In the genomic region with DNA sequence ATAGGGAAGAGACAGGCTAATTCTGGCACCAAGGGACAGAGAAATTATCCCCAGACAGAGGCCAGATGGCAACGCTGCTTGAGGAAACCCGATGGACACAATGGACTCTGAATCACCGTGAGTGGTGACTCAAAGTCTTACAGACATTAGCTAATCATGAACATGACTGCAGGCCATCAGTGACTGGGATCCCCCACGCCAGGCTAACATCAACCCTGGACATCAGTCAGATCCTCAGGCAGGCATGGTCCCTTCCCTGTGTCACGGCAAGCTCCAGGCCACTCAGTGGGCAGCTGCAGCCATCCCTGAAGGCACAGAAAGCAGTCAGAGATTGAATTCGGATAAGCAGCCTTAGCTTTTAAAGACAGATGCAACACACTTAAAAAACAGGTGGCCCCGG, we compare ENCODE assay signal across 1 cellular context.
TF ChIP-seq lines count a peak whose summit lies in the region.

No MANE protein-coding gene starts in this region.

TF ChIP-seq in SK-N-SH, 30 proteins besides CTCF, POLR2A, EP300 and RAD21 (continued from another document):
- no peak for TF ChIP-seq ELF1 (IDR thresholded peaks at IDR 0.05)
- TF ChIP-seq RXRA (IDR thresholded peaks at IDR 0.05; ENCODE audit: borderline replicate concordance, low read depth) = no peak
- TF ChIP-seq, protein P1, sequence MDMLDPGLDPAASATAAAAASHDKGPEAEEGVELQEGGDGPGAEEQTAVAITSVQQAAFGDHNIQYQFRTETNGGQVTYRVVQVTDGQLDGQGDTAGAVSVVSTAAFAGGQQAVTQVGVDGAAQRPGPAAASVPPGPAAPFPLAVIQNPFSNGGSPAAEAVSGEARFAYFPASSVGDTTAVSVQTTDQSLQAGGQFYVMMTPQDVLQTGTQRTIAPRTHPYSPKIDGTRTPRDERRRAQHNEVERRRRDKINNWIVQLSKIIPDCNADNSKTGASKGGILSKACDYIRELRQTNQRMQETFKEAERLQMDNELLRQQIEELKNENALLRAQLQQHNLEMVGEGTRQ (IDR thresholded peaks at IDR 0.05; ENCODE audit: borderline replicate concordance, low read depth, low read length) = no peak
- no peak for TF ChIP-seq TAF1 (IDR thresholded peaks at IDR 0.05; ENCODE audit: borderline replicate concordance, low read depth, low read length)
- peak; percentile 55; the same call in 1 of the 2 replicates for TF ChIP-seq RCOR1 (IDR thresholded peaks at IDR 0.05; ENCODE audit: low read length)
- TF ChIP-seq JUND (IDR thresholded peaks at IDR 0.05) = no peak
- no peak for TF ChIP-seq RFX5 (IDR thresholded peaks at IDR 0.05; ENCODE audit: low read length)
- TF ChIP-seq MXI1 (IDR thresholded peaks at IDR 0.05; ENCODE audit: low read depth, low read length) = 0 out of 2 replicates have a peak, but pooled peaks have one; percentile 14
- TF ChIP-seq, protein P2, sequence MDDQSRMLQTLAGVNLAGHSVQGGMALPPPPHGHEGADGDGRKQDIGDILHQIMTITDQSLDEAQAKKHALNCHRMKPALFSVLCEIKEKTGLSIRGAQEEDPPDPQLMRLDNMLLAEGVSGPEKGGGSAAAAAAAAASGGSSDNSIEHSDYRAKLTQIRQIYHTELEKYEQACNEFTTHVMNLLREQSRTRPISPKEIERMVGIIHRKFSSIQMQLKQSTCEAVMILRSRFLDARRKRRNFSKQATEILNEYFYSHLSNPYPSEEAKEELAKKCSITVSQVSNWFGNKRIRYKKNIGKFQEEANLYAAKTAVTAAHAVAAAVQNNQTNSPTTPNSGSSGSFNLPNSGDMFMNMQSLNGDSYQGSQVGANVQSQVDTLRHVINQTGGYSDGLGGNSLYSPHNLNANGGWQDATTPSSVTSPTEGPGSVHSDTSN (IDR thresholded peaks at IDR 0.05) = no peak
- TF ChIP-seq, protein P3, sequence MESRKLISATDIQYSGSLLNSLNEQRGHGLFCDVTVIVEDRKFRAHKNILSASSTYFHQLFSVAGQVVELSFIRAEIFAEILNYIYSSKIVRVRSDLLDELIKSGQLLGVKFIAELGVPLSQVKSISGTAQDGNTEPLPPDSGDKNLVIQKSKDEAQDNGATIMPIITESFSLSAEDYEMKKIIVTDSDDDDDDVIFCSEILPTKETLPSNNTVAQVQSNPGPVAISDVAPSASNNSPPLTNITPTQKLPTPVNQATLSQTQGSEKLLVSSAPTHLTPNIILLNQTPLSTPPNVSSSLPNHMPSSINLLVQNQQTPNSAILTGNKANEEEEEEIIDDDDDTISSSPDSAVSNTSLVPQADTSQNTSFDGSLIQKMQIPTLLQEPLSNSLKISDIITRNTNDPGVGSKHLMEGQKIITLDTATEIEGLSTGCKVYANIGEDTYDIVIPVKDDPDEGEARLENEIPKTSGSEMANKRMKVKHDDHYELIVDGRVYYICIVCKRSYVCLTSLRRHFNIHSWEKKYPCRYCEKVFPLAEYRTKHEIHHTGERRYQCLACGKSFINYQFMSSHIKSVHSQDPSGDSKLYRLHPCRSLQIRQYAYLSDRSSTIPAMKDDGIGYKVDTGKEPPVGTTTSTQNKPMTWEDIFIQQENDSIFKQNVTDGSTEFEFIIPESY (IDR thresholded peaks at IDR 0.05; ENCODE audit: borderline replicate concordance, low read depth) = no peak
- no peak for TF ChIP-seq EZH2phosphoT487 (IDR thresholded peaks at IDR 0.05; ENCODE audit: borderline replicate concordance, low read depth)
- TF ChIP-seq, protein P4, sequence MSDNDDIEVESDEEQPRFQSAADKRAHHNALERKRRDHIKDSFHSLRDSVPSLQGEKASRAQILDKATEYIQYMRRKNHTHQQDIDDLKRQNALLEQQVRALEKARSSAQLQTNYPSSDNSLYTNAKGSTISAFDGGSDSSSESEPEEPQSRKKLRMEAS (IDR thresholded peaks at IDR 0.05; ENCODE audit: low read depth) = no peak
- TF ChIP-seq TEAD4 (IDR thresholded peaks at IDR 0.05; ENCODE audit: borderline replicate concordance, insufficient read depth) = no peak
- TF ChIP-seq SIN3A (IDR thresholded peaks at IDR 0.05; ENCODE audit: borderline replicate concordance, low read depth, low read length) = no peak
- no peak for TF ChIP-seq GABPA (IDR thresholded peaks at IDR 0.05; ENCODE audit: low read depth)
- TF ChIP-seq NRF1 (IDR thresholded peaks at IDR 0.05; ENCODE audit: low read depth, low read length) = no peak
- TF ChIP-seq CHD2 (IDR thresholded peaks at IDR 0.05; ENCODE audit: low read length, partially characterized antibody) = peak; percentile 73
- no peak for TF ChIP-seq POLR2AphosphoS5 (IDR thresholded peaks at IDR 0.05; ENCODE audit: low read depth, low read length)
- no peak for TF ChIP-seq SMC3 (IDR thresholded peaks at IDR 0.05; ENCODE audit: low read depth, low read length)
- peak; percentile 82 for TF ChIP-seq FOXJ3 (CRISPR knock-in tag; IDR thresholded peaks at IDR 0.05)
- TF ChIP-seq, protein P5, sequence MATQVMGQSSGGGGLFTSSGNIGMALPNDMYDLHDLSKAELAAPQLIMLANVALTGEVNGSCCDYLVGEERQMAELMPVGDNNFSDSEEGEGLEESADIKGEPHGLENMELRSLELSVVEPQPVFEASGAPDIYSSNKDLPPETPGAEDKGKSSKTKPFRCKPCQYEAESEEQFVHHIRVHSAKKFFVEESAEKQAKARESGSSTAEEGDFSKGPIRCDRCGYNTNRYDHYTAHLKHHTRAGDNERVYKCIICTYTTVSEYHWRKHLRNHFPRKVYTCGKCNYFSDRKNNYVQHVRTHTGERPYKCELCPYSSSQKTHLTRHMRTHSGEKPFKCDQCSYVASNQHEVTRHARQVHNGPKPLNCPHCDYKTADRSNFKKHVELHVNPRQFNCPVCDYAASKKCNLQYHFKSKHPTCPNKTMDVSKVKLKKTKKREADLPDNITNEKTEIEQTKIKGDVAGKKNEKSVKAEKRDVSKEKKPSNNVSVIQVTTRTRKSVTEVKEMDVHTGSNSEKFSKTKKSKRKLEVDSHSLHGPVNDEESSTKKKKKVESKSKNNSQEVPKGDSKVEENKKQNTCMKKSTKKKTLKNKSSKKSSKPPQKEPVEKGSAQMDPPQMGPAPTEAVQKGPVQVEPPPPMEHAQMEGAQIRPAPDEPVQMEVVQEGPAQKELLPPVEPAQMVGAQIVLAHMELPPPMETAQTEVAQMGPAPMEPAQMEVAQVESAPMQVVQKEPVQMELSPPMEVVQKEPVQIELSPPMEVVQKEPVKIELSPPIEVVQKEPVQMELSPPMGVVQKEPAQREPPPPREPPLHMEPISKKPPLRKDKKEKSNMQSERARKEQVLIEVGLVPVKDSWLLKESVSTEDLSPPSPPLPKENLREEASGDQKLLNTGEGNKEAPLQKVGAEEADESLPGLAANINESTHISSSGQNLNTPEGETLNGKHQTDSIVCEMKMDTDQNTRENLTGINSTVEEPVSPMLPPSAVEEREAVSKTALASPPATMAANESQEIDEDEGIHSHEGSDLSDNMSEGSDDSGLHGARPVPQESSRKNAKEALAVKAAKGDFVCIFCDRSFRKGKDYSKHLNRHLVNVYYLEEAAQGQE (IDR thresholded peaks at IDR 0.05; ENCODE audit: low read depth, low read length) = no peak
- TF ChIP-seq, protein P6, sequence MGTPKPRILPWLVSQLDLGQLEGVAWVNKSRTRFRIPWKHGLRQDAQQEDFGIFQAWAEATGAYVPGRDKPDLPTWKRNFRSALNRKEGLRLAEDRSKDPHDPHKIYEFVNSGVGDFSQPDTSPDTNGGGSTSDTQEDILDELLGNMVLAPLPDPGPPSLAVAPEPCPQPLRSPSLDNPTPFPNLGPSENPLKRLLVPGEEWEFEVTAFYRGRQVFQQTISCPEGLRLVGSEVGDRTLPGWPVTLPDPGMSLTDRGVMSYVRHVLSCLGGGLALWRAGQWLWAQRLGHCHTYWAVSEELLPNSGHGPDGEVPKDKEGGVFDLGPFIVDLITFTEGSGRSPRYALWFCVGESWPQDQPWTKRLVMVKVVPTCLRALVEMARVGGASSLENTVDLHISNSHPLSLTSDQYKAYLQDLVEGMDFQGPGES (IDR thresholded peaks at IDR 0.05; ENCODE audit: low read depth, low read length) = no peak
- 0 out of 2 replicates have a peak, but pooled peaks have one; percentile 25 for TF ChIP-seq FOSL2 (IDR thresholded peaks at IDR 0.05; ENCODE audit: borderline replicate concordance, low read depth)
- TF ChIP-seq NFIC (IDR thresholded peaks at IDR 0.05; ENCODE audit: borderline replicate concordance) = no peak
- TF ChIP-seq, protein P7, sequence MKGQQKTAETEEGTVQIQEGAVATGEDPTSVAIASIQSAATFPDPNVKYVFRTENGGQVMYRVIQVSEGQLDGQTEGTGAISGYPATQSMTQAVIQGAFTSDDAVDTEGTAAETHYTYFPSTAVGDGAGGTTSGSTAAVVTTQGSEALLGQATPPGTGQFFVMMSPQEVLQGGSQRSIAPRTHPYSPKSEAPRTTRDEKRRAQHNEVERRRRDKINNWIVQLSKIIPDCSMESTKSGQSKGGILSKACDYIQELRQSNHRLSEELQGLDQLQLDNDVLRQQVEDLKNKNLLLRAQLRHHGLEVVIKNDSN (IDR thresholded peaks at IDR 0.05; ENCODE audit: borderline replicate concordance, low read depth) = no peak
- no peak for TF ChIP-seq YY1 (IDR thresholded peaks at IDR 0.05; ENCODE audit: low read depth)
